Comparison of ENCODE assay signal across 14 cellular contexts in genomic region chr11:64998141-64998540, GRCh38. TPM values are rescaled to one million over a fixed set of nuclear protein-coding genes. Genes with fewer than 3 reads are reported as not detected.
A peak's percentile ranks its signal among the peaks of the same experiment; 100 is the strongest.
DNase-seq lines count a peak whose midpoint lies in the region; ATAC-seq, FAIRE-seq and TF ChIP-seq lines count a peak whose summit lies in the region.
"Had no signal": no experiment of that assay in that cellular context is flagged by ENCODE, and none has a peak within 500 bp of the region (broad histone marks: within the 10 kb centered on the region; RNA-seq: fewer than 3 reads in every experiment).

No MANE protein-coding gene starts in this region.

- peaks cover 23% of the 10 kb centered on the region in 2 experiments; a peak in 4 of 5 replicates for H3K4me1 ChIP-seq in K562 (replicated peaks in 1 of 2; ENCODE audit: control insufficient read depth in 2 of 2, insufficient read depth in 2 of 2, low read length in 2 of 2)

- peak overlapping the region; percentile 83 for H3K27ac Mint-ChIP-seq in activated T-cell treated with anti-CD3 and anti-CD28 coated beads, Interleukin-2, amount 50 U/mL, for 72 hours
- H3K27ac Mint-ChIP-seq in stimulated activated effector memory CD8-positive, alpha-beta T cell treated with anti-CD3 and anti-CD28 coated beads, Interleukin-12 subunit alpha, Interleukin-12 subunit beta, amount 100 ng/mL, for 72 hours, result peak overlapping the region; percentile 84

- H3K4me2 ChIP-seq in K562 (ENCODE audit: insufficient read depth, low read length), result peak overlapping the region; percentile 68

- H3K4me3 ChIP-seq in K562 (no peak overlapping the region), lower leg skin (ENCODE audit: low read depth, poor library complexity, severe bottlenecking) (no peak overlapping the region)
- H3K4me3 ChIP-seq: BLaER1 had no signal

- BruUV-seq in K562 (replicated peaks; lab: Mats Ljungman, UMichigan), result no TSS peak

- peak; percentile 10 to 16 for DNase-seq in activated T-cell treated with anti-CD3 and anti-CD28 coated beads, Interleukin-2, amount 50 U/mL, for 72 hours
- DNase-seq in activated T-cell treated with anti-CD3 and anti-CD28 coated beads, Interleukin-2, amount 50 U/mL, for 1 hour, result no peak
- DNase-seq in NCI-H526 treated with DMSO at 0.1 percent for 48 hours (lab: John Stamatoyannopoulos, UW) (peak; percentile 42), K562 (ENCODE audit: extremely low read depth in 1 of 4, low spot score in 3 of 4) (peak; percentile 64 to 68 (median 65)), lower leg skin (ENCODE audit: low spot score in 2 of 2) (no peak)
- no peak for DNase-seq in stimulated activated effector memory CD8-positive, alpha-beta T cell treated with anti-CD3 and anti-CD28 coated beads, Interleukin-12 subunit alpha, Interleukin-12 subunit beta, amount 100 ng/mL, for 72 hours (ENCODE audit: low spot score in 2 of 2)
- DNase-seq: activated CD8-positive, alpha-beta memory T cell treated with anti-CD3 and anti-CD28 coated beads, Interleukin-2, amount 50 U/mL, for 48 hours; GOT3; NCI-H524 had no signal

- POLR2A ChIA-PET in K562 (lab: Yijun Ruan, JAX), result interaction anchor here (0.7 to 1.4 kb wide), 7 partner anchors 9 to 425 kb away, joined by 3 to 6 read pairs (median 3); partner anchors contain the start of genes ARL2 and NEAT1

- no peak for TF ChIP-seq EP300 in K562 (IDR thresholded peaks at IDR 0.05; ENCODE audit: low read length)

- H3K9me3 ChIP-seq in K562 (replicated peaks; ENCODE audit: control insufficient read depth, insufficient read depth, low read depth, low read length), result no peaks in the 10 kb centered on the region
- H3K9me3 ChIP-seq: BLaER1 had no signal

- TF ChIP-seq CTCF in K562 (IDR thresholded peaks at IDR 0.05 in 2 of 3, conservative IDR thresholded peaks at IDR 0.05 in 1 of 3; ENCODE audit: insufficient read depth in 2 of 3, low read depth in 1 of 3, low read length in 3 of 3) (no peak), lower leg skin (IDR thresholded peaks at IDR 0.05) (no peak)

- ATAC-seq in activated T-cell treated with anti-CD3 and anti-CD28 coated beads, Interleukin-2, amount 50 U/mL, for 72 hours (replicated peaks in 1 of 2), result peak; percentile 41 to 59
- ATAC-seq in K562 (peak; percentile 49), GM21381 (IDR thresholded peaks at IDR 0.05; ENCODE audit: unreplicated experiment) (no peak), HG03196 (IDR thresholded peaks at IDR 0.05; ENCODE audit: unreplicated experiment) (no peak)
- ATAC-seq in stimulated activated effector memory CD8-positive, alpha-beta T cell treated with anti-CD3 and anti-CD28 coated beads, Interleukin-12 subunit alpha, Interleukin-12 subunit beta, amount 100 ng/mL, for 72 hours, result peak; percentile 60

- in situ Hi-C loops in K562 (cut with MboI), result loop anchor here (5.0 kb wide), 1 partner anchor 151 kb away; no protein-coding TSS in a partner anchor

- no peak for TF ChIP-seq RAD21 in K562 (CRISPR knock-in tag; conservative IDR thresholded peaks at IDR 0.05 in 1 of 2, IDR thresholded peaks at IDR 0.05 in 1 of 2)

- intact Hi-C loops in K562 (cut with micrococcal nuclease) (no loop called here), lower leg skin (cut with DNase I; ENCODE audit: low total_unique reads) (no loop called here)

- WGBS in K562 (ENCODE audit: insufficient coverage, low coverage, missing lambda C conversion rate), result 0% methylated on average over 1 of the region's 1 CpG
- WGBS in lower leg skin, 2 donors, result 82 to 92% methylated on average over 1 of the region's 1 CpG

- H3K4me1 Mint-ChIP-seq in activated T-cell treated with anti-CD3 and anti-CD28 coated beads, Interleukin-2, amount 50 U/mL, for 72 hours (ENCODE audit: low read depth), result peaks cover 16% of the 10 kb centered on the region
- H3K4me1 Mint-ChIP-seq in stimulated activated effector memory CD8-positive, alpha-beta T cell treated with anti-CD3 and anti-CD28 coated beads, Interleukin-12 subunit alpha, Interleukin-12 subunit beta, amount 100 ng/mL, for 72 hours, result peaks cover 23% of the 10 kb centered on the region

- no peaks in the 10 kb centered on the region for H3K79me2 ChIP-seq in K562 (ENCODE audit: control insufficient read depth, insufficient read depth, low read length)

- H4K20me1 ChIP-seq in K562 (replicated peaks; ENCODE audit: control insufficient read depth, insufficient read depth, low read length), result no peaks in the 10 kb centered on the region
- H4K20me1 ChIP-seq: BLaER1 had no signal

- H3K27ac ChIP-seq in K562 (ENCODE audit: extremely low read depth, low read depth, low read length), result peak overlapping the region; percentile 55

- peak overlapping the region in 1 of 2 experiments; percentile 42; a peak in 1 of 4 replicates for H3K9ac ChIP-seq in K562 (ENCODE audit: insufficient read depth in 1 of 2, low read depth in 2 of 2, low read length in 2 of 2)
- H3K9ac ChIP-seq: BLaER1 had no signal

- H3K27me3 ChIP-seq in K562 (ENCODE audit: control insufficient read depth in 2 of 2, insufficient read depth in 2 of 2, low read length in 2 of 2), result no peaks in the 10 kb centered on the region
- H3K27me3 ChIP-seq: BLaER1 had no signal

- peaks cover 10% of the 10 kb centered on the region for H3K27me3 Mint-ChIP-seq in activated T-cell treated with anti-CD3 and anti-CD28 coated beads, Interleukin-2, amount 50 U/mL, for 72 hours (ENCODE audit: low read depth)

- TF ChIP-seq POLR2A in K562 (conservative IDR thresholded peaks at IDR 0.05), result no peak
- no peak for TF ChIP-seq POLR2A in lower leg skin (IDR thresholded peaks at IDR 0.05)

- H3K36me3 ChIP-seq in K562 (ENCODE audit: control insufficient read depth, insufficient read depth, low read length), result no peaks in the 10 kb centered on the region
- H3K36me3 ChIP-seq: BLaER1 had no signal

- CTCF ChIA-PET in K562 (lab: Yijun Ruan, JAX; ENCODE audit: low intra/inter-chr PET ratio), result no interaction called here

- no peaks in the 10 kb centered on the region for H3K9me3 Mint-ChIP-seq in activated T-cell treated with anti-CD3 and anti-CD28 coated beads, Interleukin-2, amount 50 U/mL, for 72 hours
- no peaks in the 10 kb centered on the region for H3K9me3 Mint-ChIP-seq in stimulated activated effector memory CD8-positive, alpha-beta T cell treated with anti-CD3 and anti-CD28 coated beads, Interleukin-12 subunit alpha, Interleukin-12 subunit beta, amount 100 ng/mL, for 72 hours

- no peaks in the 10 kb centered on the region for H3K36me3 Mint-ChIP-seq in activated T-cell treated with anti-CD3 and anti-CD28 coated beads, Interleukin-2, amount 50 U/mL, for 72 hours (ENCODE audit: insufficient read depth in 2 of 2)
- H3K36me3 Mint-ChIP-seq in stimulated activated effector memory CD8-positive, alpha-beta T cell treated with anti-CD3 and anti-CD28 coated beads, Interleukin-12 subunit alpha, Interleukin-12 subunit beta, amount 100 ng/mL, for 72 hours, result no peaks in the 10 kb centered on the region

- peak overlapping the region; percentile 29 to 80 for H3K4me3 Mint-ChIP-seq in activated T-cell treated with anti-CD3 and anti-CD28 coated beads, Interleukin-2, amount 50 U/mL, for 72 hours
- H3K4me3 Mint-ChIP-seq in stimulated activated effector memory CD8-positive, alpha-beta T cell treated with anti-CD3 and anti-CD28 coated beads, Interleukin-12 subunit alpha, Interleukin-12 subunit beta, amount 100 ng/mL, for 72 hours, result peak overlapping the region; percentile 53

- no peaks in the 10 kb centered on the region for H3K9me1 ChIP-seq in K562 (ENCODE audit: control insufficient read depth, insufficient read depth, low read length)

- peak overlapping the region; percentile 81 for H2AFZ ChIP-seq in K562 (ENCODE audit: low read depth, low read length)

- peak; percentile 88 for FAIRE-seq in K562 (lab: Jason Lieb, UNC)

RNA-seq across cellular contexts. Expression of gene BATF2, which starts 1.4 kb away (rescaled TPM):
- under 1 TPM; 0.31 to 0.39 TPM for total RNA-seq in activated T-cell treated with anti-CD3 and anti-CD28 coated beads, Interleukin-2, amount 50 U/mL, for 72 hours
- 6.5 and 18.2 TPM in 2 replicates for total RNA-seq in K562 (2011; cell fraction: chromatin; rRNA removed; ENCODE audit: low replicate concordance)
- total RNA-seq in K562 (2011; cell fraction: nucleolus; rRNA removed), result 10.7 and 15.0 TPM in 2 replicates
- total RNA-seq in K562 (2011; cell fraction: nucleoplasm; rRNA removed), result 7.7 and 8.2 TPM in 2 replicates
- total RNA-seq in K562 (2014; rRNA removed), result 7.0 and 7.3 TPM in 2 replicates
- total RNA-seq in K562 (2014; rRNA removed; fragmentation: Illumina TruSeq; extraction: Trizol), result 2.5 and 3.1 TPM in 2 replicates
- 4.4 and 4.8 TPM in 2 replicates for total RNA-seq in K562 (2015; rRNA removed; fragmentation: Illumina TruSeq; extraction: Trizol)
- 8.7 TPM in 2 replicates for total RNA-seq in K562 (2021)
- polyA plus RNA-seq in K562 (2011; rRNA removed), result 7.2 and 9.0 TPM in 2 replicates
- 8.1 and 21.2 TPM in 2 replicates for polyA plus RNA-seq in K562 (2011; cell fraction: cytosol; rRNA removed)
- polyA plus RNA-seq in K562 (2011; cell fraction: nucleus; rRNA removed), result 5.7 and 9.2 TPM in 2 replicates
- 7.4 and 11.4 TPM in 2 replicates for polyA plus RNA-seq in K562 (2012)
- 8.9 and 10.0 TPM in 2 replicates for polyA plus RNA-seq in K562 (2014; fragmentation: Illumina TruSeq; extraction: Trizol)
- 1 to 10 TPM; 1.7 to 1.9 TPM for polyA plus RNA-seq in K562 (2014; fragmentation: Nextera tagmentation; extraction: Ambion mirVana)
- polyA plus RNA-seq in K562 (2014; rRNA removed), result 5.2 and 6.4 TPM in 2 replicates
- polyA minus RNA-seq in K562 (2011; rRNA and poly(A)+ RNA removed), result 4.9 and 7.0 TPM in 2 replicates
- 5.3 and 7.1 TPM in 2 replicates for polyA minus RNA-seq in K562 (2011; cell fraction: cytosol; rRNA and poly(A)+ RNA removed)
- 3.9 and 4.1 TPM in 2 replicates for polyA minus RNA-seq in K562 (2011; cell fraction: nucleus; rRNA and poly(A)+ RNA removed)
- under 1 TPM in 2 of 4 donors, not detected in 2; 0.15 to 0.62 TPM for total RNA-seq in lower leg skin

RNA-seq across cellular contexts. Expression of gene ARL2, which starts 15.8 kb away (rescaled TPM):
- 100 to 1,000 TPM in 1 of 2 donors, 10 to 100 TPM in 1; 96.0 to 101 TPM for total RNA-seq in activated T-cell treated with anti-CD3 and anti-CD28 coated beads, Interleukin-2, amount 50 U/mL, for 72 hours
- 9.7 and 25.1 TPM in 2 replicates for total RNA-seq in K562 (2011; cell fraction: chromatin; rRNA removed; ENCODE audit: low replicate concordance)
- total RNA-seq in K562 (2011; cell fraction: nucleolus; rRNA removed), result 32.9 and 34.2 TPM in 2 replicates
- 26.7 and 29.8 TPM in 2 replicates for total RNA-seq in K562 (2011; cell fraction: nucleoplasm; rRNA removed)
- total RNA-seq in K562 (2014; rRNA removed) (141 and 204 TPM in 2 replicates), K562 (2014; rRNA removed; fragmentation: Illumina TruSeq; extraction: Trizol) (39.9 and 48.4 TPM in 2 replicates), K562 (2015; rRNA removed; fragmentation: Illumina TruSeq; extraction: Trizol) (88.1 and 90.6 TPM in 2 replicates), K562 (2021) (101 and 112 TPM in 2 replicates), lower leg skin (100 to 1,000 TPM; 101 to 260 (median 110) TPM)
- polyA plus RNA-seq in K562 (2011; rRNA removed) (114 and 171 TPM in 2 replicates), K562 (2014; fragmentation: Illumina TruSeq; extraction: Trizol) (92.2 and 138 TPM in 2 replicates), K562 (2014; fragmentation: Nextera tagmentation; extraction: Ambion mirVana) (10 to 100 TPM in 1 of 2 experiments, 1 to 10 TPM in 1; 5.7 to 32.6 TPM), K562 (2014; rRNA removed) (154 and 169 TPM in 2 replicates)
- polyA plus RNA-seq in K562 (2011; cell fraction: cytosol; rRNA removed), result 207 and 325 TPM in 2 replicates
- 69.0 and 81.0 TPM in 2 replicates for polyA plus RNA-seq in K562 (2011; cell fraction: nucleus; rRNA removed)
- polyA plus RNA-seq in K562 (2012), result 121 and 156 TPM in 2 replicates
- polyA minus RNA-seq in K562 (2011; rRNA and poly(A)+ RNA removed), result 33.6 and 35.6 TPM in 2 replicates
- 46.1 and 90.9 TPM in 2 replicates for polyA minus RNA-seq in K562 (2011; cell fraction: cytosol; rRNA and poly(A)+ RNA removed)
- 9.3 and 19.7 TPM in 2 replicates for polyA minus RNA-seq in K562 (2011; cell fraction: nucleus; rRNA and poly(A)+ RNA removed)

RNA-seq across cellular contexts. Expression of gene MAJIN, which starts 26.2 kb away (rescaled TPM):
- 1 to 10 TPM; 1.7 to 2.7 TPM for total RNA-seq in activated T-cell treated with anti-CD3 and anti-CD28 coated beads, Interleukin-2, amount 50 U/mL, for 72 hours
- total RNA-seq in K562 (2011; cell fraction: chromatin; rRNA removed; ENCODE audit: low replicate concordance), result 0.30 TPM in 1 of 2 replicates, not detected in the other
- total RNA-seq in K562 (2011; cell fraction: nucleolus; rRNA removed), result 0.33 TPM in 1 of 2 replicates, not detected in the other
- total RNA-seq in K562 (2011; cell fraction: nucleoplasm; rRNA removed), result 0.38 TPM in 1 of 2 replicates, not detected in the other
- total RNA-seq in K562 (2014; rRNA removed) (0.12 TPM in 1 of 2 replicates, not detected in the other), K562 (2014; rRNA removed; fragmentation: Illumina TruSeq; extraction: Trizol) (0.18 and 0.29 TPM in 2 replicates), K562 (2015; rRNA removed; fragmentation: Illumina TruSeq; extraction: Trizol) (0.68 and 0.83 TPM in 2 replicates), K562 (2021) (0.24 TPM in 1 of 2 replicates, not detected in the other), lower leg skin (not detected)
- polyA plus RNA-seq in K562 (2011; rRNA removed) (0.28 and 0.42 TPM in 2 replicates), K562 (2014; fragmentation: Illumina TruSeq; extraction: Trizol) (0.39 TPM in 1 of 2 replicates, not detected in the other), K562 (2014; fragmentation: Nextera tagmentation; extraction: Ambion mirVana) (under 1 TPM in 1 of 2 experiments, not detected in 1; 0.21 TPM), K562 (2014; rRNA removed) (0.17 and 0.30 TPM in 2 replicates)
- 0.63 and 1.4 TPM in 2 replicates for polyA plus RNA-seq in K562 (2011; cell fraction: cytosol; rRNA removed)
- polyA plus RNA-seq in K562 (2011; cell fraction: nucleus; rRNA removed), result 0.13 and 0.74 TPM in 2 replicates
- 0.09 and 0.15 TPM in 2 replicates for polyA plus RNA-seq in K562 (2012)
- polyA minus RNA-seq in K562 (2011; rRNA and poly(A)+ RNA removed), result 0.11 and 0.21 TPM in 2 replicates
- polyA minus RNA-seq in K562 (2011; cell fraction: cytosol; rRNA and poly(A)+ RNA removed), result not detected in 2 replicates
- polyA minus RNA-seq in K562 (2011; cell fraction: nucleus; rRNA and poly(A)+ RNA removed), result not detected in 2 replicates
- total RNA-seq: epithelial cell of proximal tubule, ureter had no signal

RNA-seq across cellular contexts. Expression of gene SNX15, which starts 29.1 kb away (rescaled TPM):
- total RNA-seq in activated T-cell treated with anti-CD3 and anti-CD28 coated beads, Interleukin-2, amount 50 U/mL, for 72 hours, result 10 to 100 TPM; 31.5 to 38.7 TPM
- total RNA-seq in K562 (2011; cell fraction: chromatin; rRNA removed; ENCODE audit: low replicate concordance), result 4.7 and 12.8 TPM in 2 replicates
- total RNA-seq in K562 (2011; cell fraction: nucleolus; rRNA removed), result 7.2 and 8.0 TPM in 2 replicates
- 6.2 and 10.2 TPM in 2 replicates for total RNA-seq in K562 (2011; cell fraction: nucleoplasm; rRNA removed)
- 18.3 and 33.3 TPM in 2 replicates for total RNA-seq in K562 (2014; rRNA removed)
- total RNA-seq in K562 (2014; rRNA removed; fragmentation: Illumina TruSeq; extraction: Trizol), result 6.9 and 8.3 TPM in 2 replicates
- total RNA-seq in K562 (2015; rRNA removed; fragmentation: Illumina TruSeq; extraction: Trizol), result 14.9 and 15.2 TPM in 2 replicates
- 21.3 and 27.8 TPM in 2 replicates for total RNA-seq in K562 (2021)
- polyA plus RNA-seq in K562 (2011; rRNA removed), result 4.5 and 13.3 TPM in 2 replicates
- polyA plus RNA-seq in K562 (2011; cell fraction: cytosol; rRNA removed), result 14.2 and 17.5 TPM in 2 replicates
- 8.0 and 14.9 TPM in 2 replicates for polyA plus RNA-seq in K562 (2011; cell fraction: nucleus; rRNA removed)
- polyA plus RNA-seq in K562 (2012), result 20.3 and 31.1 TPM in 2 replicates
- 20.1 and 24.7 TPM in 2 replicates for polyA plus RNA-seq in K562 (2014; fragmentation: Illumina TruSeq; extraction: Trizol)
- polyA plus RNA-seq in K562 (2014; fragmentation: Nextera tagmentation; extraction: Ambion mirVana), result 1 to 10 TPM; 1.8 to 2.8 TPM
- 18.2 and 19.5 TPM in 2 replicates for polyA plus RNA-seq in K562 (2014; rRNA removed)
- 1.9 and 3.4 TPM in 2 replicates for polyA minus RNA-seq in K562 (2011; rRNA and poly(A)+ RNA removed)
- 12.6 and 14.8 TPM in 2 replicates for polyA minus RNA-seq in K562 (2011; cell fraction: cytosol; rRNA and poly(A)+ RNA removed)
- polyA minus RNA-seq in K562 (2011; cell fraction: nucleus; rRNA and poly(A)+ RNA removed), result 2.3 and 4.2 TPM in 2 replicates
- total RNA-seq in lower leg skin, result 10 to 100 TPM; 16.9 to 48.0 (median 22.7) TPM

RNA-seq across cellular contexts. Expression of gene SAC3D1, which starts 42.9 kb away (rescaled TPM):
- total RNA-seq in activated T-cell treated with anti-CD3 and anti-CD28 coated beads, Interleukin-2, amount 50 U/mL, for 72 hours, result 10 to 100 TPM; 18.1 to 21.6 TPM
- 3.9 and 9.1 TPM in 2 replicates for total RNA-seq in K562 (2011; cell fraction: chromatin; rRNA removed; ENCODE audit: low replicate concordance)
- 11.5 and 16.6 TPM in 2 replicates for total RNA-seq in K562 (2011; cell fraction: nucleolus; rRNA removed)
- total RNA-seq in K562 (2011; cell fraction: nucleoplasm; rRNA removed), result 7.3 and 7.9 TPM in 2 replicates
- total RNA-seq in K562 (2014; rRNA removed), result 21.2 and 27.0 TPM in 2 replicates
- total RNA-seq in K562 (2014; rRNA removed; fragmentation: Illumina TruSeq; extraction: Trizol), result 2.4 and 5.1 TPM in 2 replicates
- 14.8 and 17.0 TPM in 2 replicates for total RNA-seq in K562 (2015; rRNA removed; fragmentation: Illumina TruSeq; extraction: Trizol)
- total RNA-seq in K562 (2021), result 35.2 and 35.7 TPM in 2 replicates
- 5.8 and 7.6 TPM in 2 replicates for polyA plus RNA-seq in K562 (2011; rRNA removed)
- 13.3 and 46.2 TPM in 2 replicates for polyA plus RNA-seq in K562 (2011; cell fraction: cytosol; rRNA removed)
- 9.3 and 12.1 TPM in 2 replicates for polyA plus RNA-seq in K562 (2011; cell fraction: nucleus; rRNA removed)
- 19.9 and 22.1 TPM in 2 replicates for polyA plus RNA-seq in K562 (2012)
- 4.0 and 9.0 TPM in 2 replicates for polyA plus RNA-seq in K562 (2014; fragmentation: Illumina TruSeq; extraction: Trizol)
- under 1 TPM; 0.20 to 0.80 TPM for polyA plus RNA-seq in K562 (2014; fragmentation: Nextera tagmentation; extraction: Ambion mirVana)
- polyA plus RNA-seq in K562 (2014; rRNA removed), result 23.8 and 25.4 TPM in 2 replicates
- 5.2 TPM in 2 replicates for polyA minus RNA-seq in K562 (2011; rRNA and poly(A)+ RNA removed)
- 11.6 and 16.2 TPM in 2 replicates for polyA minus RNA-seq in K562 (2011; cell fraction: cytosol; rRNA and poly(A)+ RNA removed)
- polyA minus RNA-seq in K562 (2011; cell fraction: nucleus; rRNA and poly(A)+ RNA removed), result 2.8 and 4.6 TPM in 2 replicates
- total RNA-seq in lower leg skin, result 10 to 100 TPM; 11.6 to 15.1 (median 12.9) TPM

Comparison
In these comparisons a context has a peak if more than half of its experiments do, and no peak if none do; other contexts are left out.
1. DNase-seq: peak in activated T-cell treated with anti-CD3 and anti-CD28 coated beads, Interleukin-2, amount 50 U/mL, for 72 hours (2 of 2), NCI-H526 treated with DMSO at 0.1 percent for 48 hours (single experiment) and K562 (4 of 4); none in activated T-cell treated with anti-CD3 and anti-CD28 coated beads, Interleukin-2, amount 50 U/mL, for 1 hour (single experiment), stimulated activated effector memory CD8-positive, alpha-beta T cell treated with anti-CD3 and anti-CD28 coated beads, Interleukin-12 subunit alpha, Interleukin-12 subunit beta, amount 100 ng/mL, for 72 hours (0 of 2) and lower leg skin (0 of 2).
2. ATAC-seq: peak in activated T-cell treated with anti-CD3 and anti-CD28 coated beads, Interleukin-2, amount 50 U/mL, for 72 hours (2 of 2), K562 (single experiment) and stimulated activated effector memory CD8-positive, alpha-beta T cell treated with anti-CD3 and anti-CD28 coated beads, Interleukin-12 subunit alpha, Interleukin-12 subunit beta, amount 100 ng/mL, for 72 hours (single experiment); none in GM21381 (single experiment) and HG03196 (single experiment).